ENCODE assay signal across 1 cellular context in genomic region chr3:120558784-120559227, GRCh38.
A peak's percentile ranks its signal among the peaks of the same experiment; 100 is the strongest.
TF ChIP-seq lines count a peak whose summit lies in the region.

No MANE protein-coding gene starts in this region.

TF ChIP-seq in K562, 482 proteins besides CTCF, POLR2A, EP300 and RAD21 (continued from another document and continues in another):
- 0 out of 4 replicates have a peak, but pooled peaks of 1 of the 2 experiments have one; percentile 9 for TF ChIP-seq MAZ (CRISPR knock-in tag; conservative IDR thresholded peaks at IDR 0.05 in 1 of 2, IDR thresholded peaks at IDR 0.05 in 1 of 2)
- no peak for TF ChIP-seq SNRNP70 (optimal IDR thresholded peaks at IDR 0.05; ENCODE audit: low read depth, low read length)
- no peak for TF ChIP-seq CCNT2 (IDR thresholded peaks at IDR 0.05; ENCODE audit: borderline replicate concordance, extremely low read depth, insufficient read length, low read depth, low read length)
- 0 out of 4 replicates have a peak, but pooled peaks of 1 of the 2 experiments have one; percentile 39 for TF ChIP-seq SIN3A (IDR thresholded peaks at IDR 0.05; ENCODE audit: borderline replicate concordance in 2 of 2, control insufficient read depth in 1 of 2, low read depth in 2 of 2, low read length in 2 of 2)
- peak; percentile 13 for TF ChIP-seq TBP (optimal IDR thresholded peaks at IDR 0.05; ENCODE audit: low read depth, low read length)
- TF ChIP-seq TOE1 (IDR thresholded peaks at IDR 0.05; ENCODE audit: borderline replicate concordance): no peak
- TF ChIP-seq TOE1 (CRISPR knock-in tag; IDR thresholded peaks at IDR 0.05; ENCODE audit: borderline replicate concordance, low read depth): no peak
- TF ChIP-seq CBFB (CRISPR knock-in tag; IDR thresholded peaks at IDR 0.05): 0 out of 2 replicates have a peak, but pooled peaks have one; percentile 24
- peak; percentile 84 for TF ChIP-seq RFX1 (IDR thresholded peaks at IDR 0.05)
- no peak for TF ChIP-seq NBN (IDR thresholded peaks at IDR 0.05; ENCODE audit: low read depth)
- peak; percentile 93 for TF ChIP-seq ZBTB1 (CRISPR knock-in tag; IDR thresholded peaks at IDR 0.05; ENCODE audit: borderline replicate concordance, low read depth)
- TF ChIP-seq FOXJ2 (tag; IDR thresholded peaks at IDR 0.05): peak; percentile 98
- no peak for TF ChIP-seq TAF1 (IDR thresholded peaks at IDR 0.05; ENCODE audit: control insufficient read depth, extremely low read depth, insufficient read depth, low read length, severe bottlenecking)
- TF ChIP-seq MXI1 (IDR thresholded peaks at IDR 0.05; ENCODE audit: low read depth, low read length): peak; percentile 81
- TF ChIP-seq STAG1 (CRISPR knock-in tag; IDR thresholded peaks at IDR 0.05; ENCODE audit: borderline replicate concordance): peak; percentile 37; the same call in 1 of the 2 replicates
- no peak for TF ChIP-seq HMGN3 (IDR thresholded peaks at IDR 0.05; ENCODE audit: borderline replicate concordance, extremely low read depth, insufficient read length, low read depth, low read length)
- no peak for TF ChIP-seq CEBPG (CRISPR knock-in tag; IDR thresholded peaks at IDR 0.05)
- TF ChIP-seq CEBPG (tag; conservative IDR thresholded peaks at IDR 0.05 in 1 of 2, IDR thresholded peaks at IDR 0.05 in 1 of 2): peak; percentile 80 to 85
- TF ChIP-seq EP400 (IDR thresholded peaks at IDR 0.05): peak; percentile 36; the same call in 1 of the 2 replicates
- no peak for TF ChIP-seq ZNF232 (CRISPR knock-in tag; IDR thresholded peaks at IDR 0.05)
- no peak for TF ChIP-seq ZNF217 (CRISPR knock-in tag; IDR thresholded peaks at IDR 0.05)
- TF ChIP-seq HDAC6 (IDR thresholded peaks at IDR 0.05; ENCODE audit: low read depth, low read length): no peak
- no peak for TF ChIP-seq E2F6 (IDR thresholded peaks at IDR 0.05; ENCODE audit: borderline replicate concordance in 1 of 2, extremely low read depth in 1 of 2, insufficient read depth in 1 of 2, insufficient read length in 1 of 2, low read depth in 1 of 2, low read length in 1 of 2, poor library complexity in 1 of 2, severe bottlenecking in 1 of 2)
- no peak for TF ChIP-seq ZNF398 (CRISPR knock-in tag; IDR thresholded peaks at IDR 0.05)
- TF ChIP-seq ETV1 (tag; conservative IDR thresholded peaks at IDR 0.05; ENCODE audit: low read depth): no peak
- TF ChIP-seq, protein P1, sequence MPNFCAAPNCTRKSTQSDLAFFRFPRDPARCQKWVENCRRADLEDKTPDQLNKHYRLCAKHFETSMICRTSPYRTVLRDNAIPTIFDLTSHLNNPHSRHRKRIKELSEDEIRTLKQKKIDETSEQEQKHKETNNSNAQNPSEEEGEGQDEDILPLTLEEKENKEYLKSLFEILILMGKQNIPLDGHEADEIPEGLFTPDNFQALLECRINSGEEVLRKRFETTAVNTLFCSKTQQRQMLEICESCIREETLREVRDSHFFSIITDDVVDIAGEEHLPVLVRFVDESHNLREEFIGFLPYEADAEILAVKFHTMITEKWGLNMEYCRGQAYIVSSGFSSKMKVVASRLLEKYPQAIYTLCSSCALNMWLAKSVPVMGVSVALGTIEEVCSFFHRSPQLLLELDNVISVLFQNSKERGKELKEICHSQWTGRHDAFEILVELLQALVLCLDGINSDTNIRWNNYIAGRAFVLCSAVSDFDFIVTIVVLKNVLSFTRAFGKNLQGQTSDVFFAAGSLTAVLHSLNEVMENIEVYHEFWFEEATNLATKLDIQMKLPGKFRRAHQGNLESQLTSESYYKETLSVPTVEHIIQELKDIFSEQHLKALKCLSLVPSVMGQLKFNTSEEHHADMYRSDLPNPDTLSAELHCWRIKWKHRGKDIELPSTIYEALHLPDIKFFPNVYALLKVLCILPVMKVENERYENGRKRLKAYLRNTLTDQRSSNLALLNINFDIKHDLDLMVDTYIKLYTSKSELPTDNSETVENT (CRISPR knock-in tag; IDR thresholded peaks at IDR 0.05): no peak
- TF ChIP-seq, protein P2, sequence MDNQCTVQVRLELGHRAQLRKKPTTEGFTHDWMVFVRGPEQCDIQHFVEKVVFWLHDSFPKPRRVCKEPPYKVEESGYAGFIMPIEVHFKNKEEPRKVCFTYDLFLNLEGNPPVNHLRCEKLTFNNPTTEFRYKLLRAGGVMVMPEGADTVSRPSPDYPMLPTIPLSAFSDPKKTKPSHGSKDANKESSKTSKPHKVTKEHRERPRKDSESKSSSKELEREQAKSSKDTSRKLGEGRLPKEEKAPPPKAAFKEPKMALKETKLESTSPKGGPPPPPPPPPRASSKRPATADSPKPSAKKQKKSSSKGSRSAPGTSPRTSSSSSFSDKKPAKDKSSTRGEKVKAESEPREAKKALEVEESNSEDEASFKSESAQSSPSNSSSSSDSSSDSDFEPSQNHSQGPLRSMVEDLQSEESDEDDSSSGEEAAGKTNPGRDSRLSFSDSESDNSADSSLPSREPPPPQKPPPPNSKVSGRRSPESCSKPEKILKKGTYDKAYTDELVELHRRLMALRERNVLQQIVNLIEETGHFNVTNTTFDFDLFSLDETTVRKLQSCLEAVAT (IDR thresholded peaks at IDR 0.05): peak in 1 of 2 experiments; percentile 76; a peak in 2 of 4 replicates
- TF ChIP-seq CTBP1 (IDR thresholded peaks at IDR 0.05; ENCODE audit: borderline replicate concordance): peak; percentile 37; the same call in 1 of the 2 replicates
- TF ChIP-seq TAL1 (IDR thresholded peaks at IDR 0.05): no peak
- no peak for TF ChIP-seq ZNF212 (CRISPR knock-in tag; IDR thresholded peaks at IDR 0.05)
- no peak for TF ChIP-seq E4F1 (CRISPR knock-in tag; IDR thresholded peaks at IDR 0.05; ENCODE audit: borderline replicate concordance)
- TF ChIP-seq, protein P3, sequence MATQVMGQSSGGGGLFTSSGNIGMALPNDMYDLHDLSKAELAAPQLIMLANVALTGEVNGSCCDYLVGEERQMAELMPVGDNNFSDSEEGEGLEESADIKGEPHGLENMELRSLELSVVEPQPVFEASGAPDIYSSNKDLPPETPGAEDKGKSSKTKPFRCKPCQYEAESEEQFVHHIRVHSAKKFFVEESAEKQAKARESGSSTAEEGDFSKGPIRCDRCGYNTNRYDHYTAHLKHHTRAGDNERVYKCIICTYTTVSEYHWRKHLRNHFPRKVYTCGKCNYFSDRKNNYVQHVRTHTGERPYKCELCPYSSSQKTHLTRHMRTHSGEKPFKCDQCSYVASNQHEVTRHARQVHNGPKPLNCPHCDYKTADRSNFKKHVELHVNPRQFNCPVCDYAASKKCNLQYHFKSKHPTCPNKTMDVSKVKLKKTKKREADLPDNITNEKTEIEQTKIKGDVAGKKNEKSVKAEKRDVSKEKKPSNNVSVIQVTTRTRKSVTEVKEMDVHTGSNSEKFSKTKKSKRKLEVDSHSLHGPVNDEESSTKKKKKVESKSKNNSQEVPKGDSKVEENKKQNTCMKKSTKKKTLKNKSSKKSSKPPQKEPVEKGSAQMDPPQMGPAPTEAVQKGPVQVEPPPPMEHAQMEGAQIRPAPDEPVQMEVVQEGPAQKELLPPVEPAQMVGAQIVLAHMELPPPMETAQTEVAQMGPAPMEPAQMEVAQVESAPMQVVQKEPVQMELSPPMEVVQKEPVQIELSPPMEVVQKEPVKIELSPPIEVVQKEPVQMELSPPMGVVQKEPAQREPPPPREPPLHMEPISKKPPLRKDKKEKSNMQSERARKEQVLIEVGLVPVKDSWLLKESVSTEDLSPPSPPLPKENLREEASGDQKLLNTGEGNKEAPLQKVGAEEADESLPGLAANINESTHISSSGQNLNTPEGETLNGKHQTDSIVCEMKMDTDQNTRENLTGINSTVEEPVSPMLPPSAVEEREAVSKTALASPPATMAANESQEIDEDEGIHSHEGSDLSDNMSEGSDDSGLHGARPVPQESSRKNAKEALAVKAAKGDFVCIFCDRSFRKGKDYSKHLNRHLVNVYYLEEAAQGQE (CRISPR knock-in tag; IDR thresholded peaks at IDR 0.05; ENCODE audit: low read depth): no peak
- no peak for TF ChIP-seq ZNF253 (CRISPR knock-in tag; conservative IDR thresholded peaks at IDR 0.05)
- TF ChIP-seq SMC3 (conservative IDR thresholded peaks at IDR 0.05; ENCODE audit: insufficient read depth, low read depth, low read length): peak; percentile 59
- no peak for TF ChIP-seq SNAPC5 (CRISPR knock-in tag; IDR thresholded peaks at IDR 0.05)
- peak; percentile 90 for TF ChIP-seq ATF7 (IDR thresholded peaks at IDR 0.05)
- 0 out of 2 replicates have a peak, but pooled peaks have one; percentile 32 for TF ChIP-seq XRCC5 (IDR thresholded peaks at IDR 0.05; ENCODE audit: low read depth, low read length)
- TF ChIP-seq NFATC3 (IDR thresholded peaks at IDR 0.05): no peak
- 0 out of 2 replicates have a peak, but pooled peaks have one; percentile 34 for TF ChIP-seq TFAP4 (CRISPR knock-in tag; IDR thresholded peaks at IDR 0.05; ENCODE audit: borderline replicate concordance)
- TF ChIP-seq ZNF57 (CRISPR knock-in tag; IDR thresholded peaks at IDR 0.05): no peak
- TF ChIP-seq, protein P4, sequence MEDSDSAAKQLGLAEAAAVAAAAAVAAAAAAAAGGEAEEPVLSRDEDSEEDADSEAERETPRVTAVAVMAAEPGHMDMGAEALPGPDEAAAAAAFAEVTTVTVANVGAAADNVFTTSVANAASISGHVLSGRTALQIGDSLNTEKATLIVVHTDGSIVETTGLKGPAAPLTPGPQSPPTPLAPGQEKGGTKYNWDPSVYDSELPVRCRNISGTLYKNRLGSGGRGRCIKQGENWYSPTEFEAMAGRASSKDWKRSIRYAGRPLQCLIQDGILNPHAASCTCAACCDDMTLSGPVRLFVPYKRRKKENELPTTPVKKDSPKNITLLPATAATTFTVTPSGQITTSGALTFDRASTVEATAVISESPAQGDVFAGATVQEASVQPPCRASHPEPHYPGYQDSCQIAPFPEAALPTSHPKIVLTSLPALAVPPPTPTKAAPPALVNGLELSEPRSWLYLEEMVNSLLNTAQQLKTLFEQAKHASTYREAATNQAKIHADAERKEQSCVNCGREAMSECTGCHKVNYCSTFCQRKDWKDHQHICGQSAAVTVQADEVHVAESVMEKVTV (CRISPR knock-in tag; IDR thresholded peaks at IDR 0.05): peak; percentile 79
- no peak for TF ChIP-seq FOXO4 (CRISPR knock-in tag; IDR thresholded peaks at IDR 0.05)
- TF ChIP-seq SMAD1 (IDR thresholded peaks at IDR 0.05; ENCODE audit: low read depth, low read length, partially characterized antibody): peak; percentile 61
- TF ChIP-seq FOXJ3 (CRISPR knock-in tag; IDR thresholded peaks at IDR 0.05): peak; percentile 96
